Comparison of ENCODE assay signal across 8 cellular contexts in the genomic region with DNA sequence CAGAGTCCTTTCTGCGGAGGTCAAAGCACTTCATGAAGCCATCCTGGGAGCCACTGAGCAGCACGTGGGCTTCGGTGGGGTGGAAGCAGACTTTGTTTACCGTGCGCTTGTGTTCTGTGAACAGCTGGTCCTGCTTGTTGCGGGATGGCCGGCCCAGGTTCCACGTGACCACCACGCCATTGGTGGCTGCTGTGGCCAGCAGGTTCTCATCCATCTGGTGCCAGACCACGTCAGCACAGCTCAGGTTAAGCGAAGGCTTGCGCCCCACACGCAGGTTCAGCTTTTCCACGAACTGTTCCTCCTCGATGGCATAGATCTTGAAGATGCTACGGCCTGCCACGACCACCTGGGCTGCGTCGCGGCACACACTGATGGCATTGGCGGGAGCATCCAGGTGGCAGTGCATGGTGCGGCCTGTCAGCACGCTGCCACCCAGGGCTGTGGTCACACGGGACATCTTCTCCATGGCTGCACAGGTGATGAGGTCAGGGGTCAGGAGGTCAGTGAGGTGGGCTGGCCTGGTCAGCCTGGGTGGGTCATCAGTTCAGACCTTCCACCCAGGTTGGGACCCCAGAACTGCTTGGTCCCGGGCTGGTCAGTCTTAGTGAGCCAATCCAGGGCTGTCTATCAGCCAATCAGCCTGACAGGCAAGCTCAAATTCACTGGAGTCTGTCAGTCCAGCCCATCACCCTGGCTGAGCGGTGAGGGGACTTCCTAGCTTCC. TPM values are rescaled to one million over a fixed set of nuclear protein-coding genes. Genes with fewer than 3 reads are reported as not detected.
A peak's percentile ranks its signal among the peaks of the same experiment; 100 is the strongest.
DNase-seq lines count a peak whose midpoint lies in the region; ATAC-seq, FAIRE-seq and TF ChIP-seq lines count a peak whose summit lies in the region.

No MANE protein-coding gene starts in this region.

- WGBS in sigmoid colon, 2 donors, result 80 to 86% methylated on average over 26 of the region's 26 CpGs

- no peaks in the 10 kb centered on the region for H3K9me3 ChIP-seq in sigmoid colon

- peaks cover 12 to 36% (median 36%) of the 10 kb centered on the region in 3 donors for H3K4me1 Mint-ChIP-seq in T-cell

- POLR2A ChIA-PET in T-cell (lab: Charles Lee), result no interaction called here

- TF ChIP-seq CTCF in fibroblast of the aortic adventitia (IDR thresholded peaks at IDR 0.05; ENCODE audit: insufficient read depth, low read length) (no peak), sigmoid colon (IDR thresholded peaks at IDR 0.05) (no peak)

- peak; percentile 84 for FAIRE-seq in GM12891 (lab: Jason Lieb, UNC)

- CTCF ChIA-PET in T-cell (lab: Charles Lee), result no interaction called here

- in situ Hi-C loops in KBM-7 (cut with MboI; ENCODE audit: low pct_unique_long_range_greater_than_20kb, low sequenced_read_pairs), result no loop called here

- H3K36me3 ChIP-seq in sigmoid colon, result peaks cover 0 to 23% (median 4%) of the 10 kb centered on the region in 4 donors

- peaks cover 16 to 29% (median 17%) of the 10 kb centered on the region in 3 donors for H3K27me3 ChIP-seq in sigmoid colon

- H3K4me3 Mint-ChIP-seq in T-cell, result peak overlapping the region; percentile 86 to 92 (median 87)

- no peak for TF ChIP-seq EP300 in sigmoid colon (IDR thresholded peaks at IDR 0.05)

- H3K27ac ChIP-seq in sigmoid colon, result peak overlapping the region; percentile 85 to 87 (median 86)

- no peak for ATAC-seq in T-cell (replicated peaks in 1 of 4)

- peak overlapping the region; percentile 81 for H3K4me3 ChIP-seq in fibroblast of the aortic adventitia (ENCODE audit: low read depth, low read length)
- H3K4me3 ChIP-seq in sigmoid colon, result peak overlapping the region; percentile 75 to 91 (median 81)

- intact Hi-C loops in sigmoid colon (cut with DNase I), result loop anchor here (10.0 kb wide), 1 partner anchor 1085 kb away; a partner anchor contains a TSS

- TF ChIP-seq POLR2A in GM12891 (IDR thresholded peaks at IDR 0.05; ENCODE audit: low read depth, low read length), result no peak
- no peak for TF ChIP-seq POLR2A in sigmoid colon (IDR thresholded peaks at IDR 0.05)

- H3K9me3 Mint-ChIP-seq in T-cell, result no peaks in the 10 kb centered on the region

- H3K27me3 Mint-ChIP-seq in T-cell, result no peaks in the 10 kb centered on the region

- DNase-seq in GM12891 (ENCODE audit: insufficient read length, low spot score) (no peak), T-cell (no peak), fibroblast of the aortic adventitia (ENCODE audit: low read depth) (no peak), sigmoid colon (no peak), SK-N-DZ (ENCODE audit: low spot score) (no peak), KBM-7 (no peak)
- DNase-seq in stimulated activated CD4-positive, alpha-beta T cell treated with anti-CD3 and anti-CD28 coated beads, Interleukin-12 subunit alpha, Interleukin-12 subunit beta, amount 100 ng/mL, for 4 hours, result no peak
- DNase-seq in NK-92 treated with Interleukin-12 subunit alpha and Interleukin-12 subunit beta, amount 100 ng/mL, for 24 hours (lab: John Stamatoyannopoulos, UW), result no peak

- no peaks in the 10 kb centered on the region for H3K36me3 Mint-ChIP-seq in T-cell

- peak overlapping the region; percentile 84 to 91 for H3K27ac Mint-ChIP-seq in T-cell

- H3K4me1 ChIP-seq in sigmoid colon, result peaks cover 0 to 58% (median 48%) of the 10 kb centered on the region in 4 donors

TF ChIP-seq in GM12891, 5 proteins besides CTCF, POLR2A, EP300 and RAD21:
- TF ChIP-seq POU2F2 (IDR thresholded peaks at IDR 0.05; ENCODE audit: low read depth, low read length) (no peak), TAF1 (IDR thresholded peaks at IDR 0.05; ENCODE audit: low read depth, low read length) (no peak)

RNA-seq across cellular contexts. Expression of a gene that starts 0.9 kb away (rescaled TPM):
- 9.7 TPM for polyA plus RNA-seq in GM12891 (2012; ENCODE audit: low read depth, missing spikeins)
- total RNA-seq in T-cell (10 to 100 TPM; 10.7 to 22.4 (median 18.4) TPM), fibroblast of the aortic adventitia (ENCODE audit: low replicate concordance) (8.1 and 8.3 TPM in 2 replicates), sigmoid colon (10 to 100 TPM in 2 of 4 donors, 1 to 10 TPM in 2; 6.4 to 17.7 (median 9.9) TPM)
- 1 to 10 TPM; 2.4 to 9.8 (median 3.5) TPM for polyA plus RNA-seq in sigmoid colon
- 13.4 and 13.5 TPM in 2 replicates for polyA plus RNA-seq in SK-N-DZ (2014; cell fraction: cytosol; rRNA removed)
- polyA plus RNA-seq in SK-N-DZ (2014; cell fraction: nucleus; rRNA removed), result 32.4 and 42.6 TPM in 2 replicates

RNA-seq across cellular contexts. Expression of a gene that starts 5.2 kb away (rescaled TPM):
- 20.6 TPM for polyA plus RNA-seq in GM12891 (2012; ENCODE audit: low read depth, missing spikeins)
- 10 to 100 TPM; 27.3 to 54.4 (median 49.1) TPM for total RNA-seq in T-cell
- 32.0 and 42.8 TPM in 2 replicates for total RNA-seq in fibroblast of the aortic adventitia (ENCODE audit: low replicate concordance)
- total RNA-seq in sigmoid colon, result 10 to 100 TPM; 52.8 to 93.4 (median 73.8) TPM
- polyA plus RNA-seq in sigmoid colon, result 10 to 100 TPM; 18.7 to 49.3 (median 22.2) TPM
- 55.0 and 69.1 TPM in 2 replicates for polyA plus RNA-seq in SK-N-DZ (2014; cell fraction: cytosol; rRNA removed)
- 128 and 130 TPM in 2 replicates for polyA plus RNA-seq in SK-N-DZ (2014; cell fraction: nucleus; rRNA removed)

RNA-seq across cellular contexts. Expression of a gene that starts 9.1 kb away (rescaled TPM):
- polyA plus RNA-seq in GM12891 (2012; ENCODE audit: low read depth, missing spikeins), result 45.0 TPM
- total RNA-seq in T-cell (100 to 1,000 TPM in 3 of 5 donors, 10 to 100 TPM in 2; 67.3 to 119 (median 114) TPM), fibroblast of the aortic adventitia (ENCODE audit: low replicate concordance) (88.9 and 112 TPM in 2 replicates), sigmoid colon (100 to 1,000 TPM; 109 to 183 (median 174) TPM)
- 100 to 1,000 TPM; 104 to 136 (median 122) TPM for polyA plus RNA-seq in sigmoid colon
- polyA plus RNA-seq in SK-N-DZ (2014; cell fraction: cytosol; rRNA removed), result 140 and 159 TPM in 2 replicates
- polyA plus RNA-seq in SK-N-DZ (2014; cell fraction: nucleus; rRNA removed), result 174 and 233 TPM in 2 replicates

RNA-seq across cellular contexts. Expression of a gene that starts 13.9 kb away (rescaled TPM):
- polyA plus RNA-seq in GM12891 (2012; ENCODE audit: low read depth, missing spikeins), result 1.8 TPM
- total RNA-seq in T-cell, result 1 to 10 TPM; 2.0 to 3.6 (median 2.5) TPM
- total RNA-seq in fibroblast of the aortic adventitia (ENCODE audit: low replicate concordance), result 1.6 and 3.2 TPM in 2 replicates
- total RNA-seq in sigmoid colon, result 1 to 10 TPM in 2 of 4 donors, under 1 TPM in 1, not detected in 1; 0.68 to 6.1 (median 1.5) TPM
- polyA plus RNA-seq in sigmoid colon, result 1 to 10 TPM in 1 of 3 donors, under 1 TPM in 1, not detected in 1; 0.46 to 5.6 TPM
- polyA plus RNA-seq in SK-N-DZ (2014; cell fraction: cytosol; rRNA removed), result 0.82 and 3.2 TPM in 2 replicates
- polyA plus RNA-seq in SK-N-DZ (2014; cell fraction: nucleus; rRNA removed), result 33.2 and 40.6 TPM in 2 replicates

RNA-seq across cellular contexts. Expression of a gene that starts 16.3 kb away (rescaled TPM):
- polyA plus RNA-seq in GM12891 (2012; ENCODE audit: low read depth, missing spikeins), result 0.36 TPM
- 10 to 100 TPM; 16.4 to 65.5 (median 50.2) TPM for total RNA-seq in T-cell
- total RNA-seq in fibroblast of the aortic adventitia (ENCODE audit: low replicate concordance), result under 0.01 TPM in 1 of 2 replicates, not detected in the other
- total RNA-seq in sigmoid colon, result 1 to 10 TPM in 3 of 4 donors, under 1 TPM in 1; 0.16 to 1.6 (median 1.4) TPM
- polyA plus RNA-seq in sigmoid colon, result 1 to 10 TPM in 1 of 3 donors, under 1 TPM in 1, not detected in 1; 0.60 to 2.4 TPM
- polyA plus RNA-seq in SK-N-DZ (2014; cell fraction: cytosol; rRNA removed), result 48.6 and 49.0 TPM in 2 replicates
- polyA plus RNA-seq in SK-N-DZ (2014; cell fraction: nucleus; rRNA removed), result 29.0 and 41.7 TPM in 2 replicates
